In the genomic region with DNA sequence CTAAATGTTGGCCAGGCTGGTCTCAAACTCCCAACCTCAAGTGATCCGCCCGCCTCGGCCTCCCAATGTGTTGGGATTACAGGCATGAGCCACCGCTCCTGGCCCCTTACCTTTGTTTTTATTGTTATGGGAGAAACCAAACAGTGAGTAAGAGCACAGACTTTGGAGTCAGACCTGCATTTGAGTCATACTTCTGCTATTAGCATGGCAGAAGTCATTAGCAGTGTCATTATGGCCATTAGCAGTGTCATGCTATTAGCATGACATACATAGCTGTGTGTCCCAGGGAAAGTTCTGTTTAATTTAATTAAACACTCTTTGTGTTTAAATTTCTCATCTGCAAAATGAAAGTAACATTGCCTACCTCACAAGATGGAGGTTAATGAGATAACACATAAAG, we compare ENCODE assay signal across 19 cellular contexts. TPM values are rescaled to one million over a fixed set of nuclear protein-coding genes. Genes with fewer than 3 reads are reported as not detected.
"Had no signal": no experiment of that assay in that cellular context is flagged by ENCODE, and none has a peak within 500 bp of the region (broad histone marks: within the 10 kb centered on the region; RNA-seq: fewer than 3 reads in every experiment).

No MANE protein-coding gene starts in this region.

- H3K27ac Mint-ChIP-seq: memory B cell; mesothelial cell of epicardium; natural killer cell; stimulated activated naive CD8-positive, alpha-beta T cell treated with anti-CD3 and anti-CD28 coated beads, Interleukin-15, Interleukin-2, amounts not matched to agents 100 ng/mL and 50 ng/mL, for 24 hours had no signal

- H3K4me3 ChIP-seq: coronary artery, esophagus muscularis mucosa, gastroesophageal sphincter, left ventricle myocardium inferior, lower lobe of right lung, smooth muscle cell, tibial artery, upper lobe of right lung, vagina had no signal

- H3K4me1 Mint-ChIP-seq: memory B cell, mesothelial cell of epicardium, natural killer cell, neural crest cell had no signal

- H3K9me3 Mint-ChIP-seq: memory B cell; mesothelial cell of epicardium; natural killer cell; neural crest cell; stimulated activated naive CD8-positive, alpha-beta T cell treated with anti-CD3 and anti-CD28 coated beads, Interleukin-15, Interleukin-2, amounts not matched to agents 100 ng/mL and 50 ng/mL, for 24 hours had no signal

- H3K4me3 Mint-ChIP-seq: memory B cell; mesothelial cell of epicardium; natural killer cell; neural crest cell; stimulated activated naive CD8-positive, alpha-beta T cell treated with anti-CD3 and anti-CD28 coated beads, Interleukin-15, Interleukin-2, amounts not matched to agents 100 ng/mL and 50 ng/mL, for 24 hours had no signal

- H3K27ac ChIP-seq: coronary artery, esophagus muscularis mucosa, gastroesophageal sphincter, left ventricle myocardium inferior, lower lobe of right lung, tibial artery, upper lobe of right lung, vagina had no signal

- DNase-seq: effector CD4-positive, alpha-beta T cell; glutamatergic neuron; left cardiac atrium; left ventricle myocardium inferior; lower lobe of right lung; natural killer cell; right cardiac atrium; stimulated activated CD4-positive, alpha-beta T cell treated with anti-CD3 and anti-CD28 coated beads, Interleukin-2, amount 100 ng/mL, for 48 hours; tibial artery; upper lobe of right lung had no signal

- ATAC-seq: gastroesophageal sphincter, left cardiac atrium, lower lobe of right lung, natural killer cell, right cardiac atrium, upper lobe of right lung had no signal

- H3K9me3 ChIP-seq: esophagus muscularis mucosa, gastroesophageal sphincter, left ventricle myocardium inferior, lower lobe of right lung, tibial artery, upper lobe of right lung, vagina had no signal

- H3K27me3 ChIP-seq: esophagus muscularis mucosa, gastroesophageal sphincter, tibial artery, upper lobe of right lung, vagina had no signal

- H3K27me3 Mint-ChIP-seq: memory B cell; stimulated activated naive CD8-positive, alpha-beta T cell treated with anti-CD3 and anti-CD28 coated beads, Interleukin-15, Interleukin-2, amounts not matched to agents 100 ng/mL and 50 ng/mL, for 24 hours had no signal

- H3K4me1 ChIP-seq: esophagus muscularis mucosa, gastroesophageal sphincter, left ventricle myocardium inferior, lower lobe of right lung, tibial artery, upper lobe of right lung, vagina had no signal

- H3K36me3 Mint-ChIP-seq: mesothelial cell of epicardium had no signal

RNA-seq across cellular contexts. Expression of a gene that starts 54.8 kb away (rescaled TPM):
- total RNA-seq: neural crest cell had no signal
